In genomic region chr20:24045621-24046020, GRCh38 we compare ENCODE assay signal across 1 cellular context.
TF ChIP-seq lines count a peak whose summit lies in the region.

No MANE protein-coding gene starts in this region.

TF ChIP-seq in GM23338, 12 proteins besides CTCF, POLR2A, EP300 and RAD21:
- no peak for TF ChIP-seq ZNF462 (CRISPR knock-in tag; IDR thresholded peaks at IDR 0.05)
- TF ChIP-seq NANOG (IDR thresholded peaks at IDR 0.05; ENCODE audit: borderline replicate concordance): no peak
- TF ChIP-seq EZH2phosphoT487 (IDR thresholded peaks at IDR 0.05; ENCODE audit: unreplicated experiment): no peak
- TF ChIP-seq ETS1 (IDR thresholded peaks at IDR 0.05): no peak
- TF ChIP-seq ZNF114 (CRISPR knock-in tag; IDR thresholded peaks at IDR 0.05): no peak
- TF ChIP-seq ZNF331 (CRISPR knock-in tag; IDR thresholded peaks at IDR 0.05; ENCODE audit: low read depth): no peak
- no peak for TF ChIP-seq POLR2AphosphoS5 (IDR thresholded peaks at IDR 0.05; ENCODE audit: low read depth)
- no peak for TF ChIP-seq JUNB (IDR thresholded peaks at IDR 0.05; ENCODE audit: unreplicated experiment)
- TF ChIP-seq STAT1 (IDR thresholded peaks at IDR 0.05; ENCODE audit: unreplicated experiment): no peak
- TF ChIP-seq CREB1 (CRISPR knock-in tag; IDR thresholded peaks at IDR 0.05; ENCODE audit: low read depth): no peak
- TF ChIP-seq REST (IDR thresholded peaks at IDR 0.05; ENCODE audit: unreplicated experiment): no peak
- no peak for TF ChIP-seq EZH2 (IDR thresholded peaks at IDR 0.05; ENCODE audit: low read depth, unreplicated experiment)
